In the genomic region with DNA sequence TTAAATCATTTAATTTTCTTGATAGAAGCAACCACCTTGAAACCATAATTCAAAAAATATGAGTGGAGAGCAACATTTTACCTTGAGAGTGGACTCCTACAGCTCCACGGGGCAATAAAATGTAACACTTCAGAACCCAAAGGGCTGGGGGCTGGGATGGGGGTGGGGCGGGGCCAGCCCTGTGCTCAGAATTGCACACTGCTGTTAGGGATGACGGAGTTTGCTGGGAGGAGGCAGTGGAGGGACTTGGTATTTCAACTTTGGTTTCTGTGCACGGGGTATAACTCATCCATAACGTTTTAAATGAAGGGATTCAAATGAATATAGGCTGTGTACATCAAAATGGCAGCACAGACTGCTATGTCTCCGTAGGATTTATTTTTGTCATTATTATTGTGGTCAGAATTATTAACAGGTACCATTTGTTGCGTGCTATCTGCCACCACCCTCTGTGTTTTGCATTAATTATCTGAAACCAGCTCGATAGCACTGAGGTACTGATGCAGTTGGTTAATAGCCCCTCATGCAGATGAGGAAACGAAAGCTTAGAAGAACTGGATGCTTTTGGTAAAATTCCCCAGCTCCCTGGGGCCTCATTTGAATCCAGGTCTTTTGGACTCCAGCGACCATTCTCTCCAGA, we compare ENCODE assay signal across 37 cellular contexts. TPM values are rescaled to one million over a fixed set of nuclear protein-coding genes. Genes with fewer than 3 reads are reported as not detected.
"Had no signal": no experiment of that assay in that cellular context is flagged by ENCODE, and none has a peak within 500 bp of the region (broad histone marks: within the 10 kb centered on the region; RNA-seq: fewer than 3 reads in every experiment).

No MANE protein-coding gene starts in this region.

- H3K9me3 Mint-ChIP-seq: activated B cell treated with CpG ODN at 0.5 μM for 24 hours; activated CD4-positive, alpha-beta memory T cell treated with anti-CD3 and anti-CD28 coated beads for 36 hours; activated naive CD4-positive, alpha-beta T cell treated with anti-CD3 and anti-CD28 coated beads, Interleukin-2, amount 10 ng/mL, durations not matched to agents 7 days and 5 days; activated naive CD8-positive, alpha-beta T cell treated with anti-CD3 and anti-CD28 coated beads, Interleukin-2, amount 50 U/mL, for 24 hours; activated T-cell treated with anti-CD3 and anti-CD28 coated beads, Interleukin-2, amount 50 U/mL, for 4 hours; activated T-helper 1 cell treated with anti-CD3 and anti-CD28 coated beads, Interleukin-12 subunit alpha, Interleukin-12 subunit beta, Interleukin-2, Interleukin-4 antibody, amounts not matched to agents 30 ng/mL and 10 ng/mL and 1 ng/mL, durations not matched to agents 14 hours and 24 hours and 36 hours; brain had no signal

- H3K4me1 Mint-ChIP-seq: activated B cell treated with CpG ODN at 0.5 μM for 24 hours; activated naive CD4-positive, alpha-beta T cell treated with anti-CD3 and anti-CD28 coated beads, Interleukin-2, amount 10 ng/mL, durations not matched to agents 7 days and 5 days; activated naive CD8-positive, alpha-beta T cell treated with anti-CD3 and anti-CD28 coated beads, Interleukin-2, amount 50 U/mL, for 24 hours had no signal

- H3K27ac ChIP-seq: VCaP had no signal

- H3K27ac Mint-ChIP-seq: activated B cell treated with CpG ODN at 0.5 μM for 24 hours; activated CD4-positive, alpha-beta memory T cell treated with anti-CD3 and anti-CD28 coated beads for 36 hours; activated naive CD4-positive, alpha-beta T cell treated with anti-CD3 and anti-CD28 coated beads, Interleukin-2, amount 10 ng/mL, durations not matched to agents 7 days and 5 days; activated naive CD8-positive, alpha-beta T cell; activated naive CD8-positive, alpha-beta T cell treated with anti-CD3 and anti-CD28 coated beads, Interleukin-2, amount 50 U/mL, for 24 hours; activated T-helper 1 cell treated with anti-CD3 and anti-CD28 coated beads, Interleukin-12 subunit alpha, Interleukin-12 subunit beta, Interleukin-2, Interleukin-4 antibody, amounts not matched to agents 30 ng/mL and 10 ng/mL and 1 ng/mL, durations not matched to agents 14 hours and 24 hours and 36 hours; brain had no signal

- DNase-seq: activated B cell treated with CpG ODN at 0.5 μM for 24 hours; activated CD4-positive, alpha-beta memory T cell treated with anti-CD3 and anti-CD28 coated beads for 36 hours; activated CD4-positive, alpha-beta T cell treated with anti-CD3 and anti-CD28 coated beads for 4 hours; activated CD4-positive, alpha-beta T cell treated with anti-CD3 and anti-CD28 coated beads, Interleukin-2, amount 50 U/mL, for 1 hour; activated CD4-positive, CD25-positive, alpha-beta regulatory T cell treated with anti-CD3 and anti-CD28 coated beads, Interleukin-2, amount 50 U/mL, for 72 hours; activated CD8-positive, alpha-beta memory T cell treated with anti-CD3 and anti-CD28 coated beads, Interleukin-2, amount 50 U/mL, for 4 hours; activated effector memory CD4-positive, alpha-beta T cell treated with Interleukin-2 at 50 U/mL for 16 hours; activated naive CD4-positive, alpha-beta T cell treated with anti-CD3 and anti-CD28 coated beads, Interleukin-2, amount 10 ng/mL, durations not matched to agents 7 days and 5 days; activated naive CD8-positive, alpha-beta T cell treated with anti-CD3 and anti-CD28 coated beads, Interleukin-2, amount 50 U/mL, for 24 hours; activated T-cell treated with anti-CD3 and anti-CD28 coated beads for 4 hours; activated T-cell treated with anti-CD3 and anti-CD28 coated beads, Interleukin-2, amount 50 U/mL, for 4 hours; anterior cingulate cortex; caudate nucleus; cerebellar nuclear complex; MM.1S; MV-4-11; NCI-H1092; NCI-H1417; NCI-H146; NCI-H187; NCI-H2029 treated with DMSO at 0.1 percent for 48 hours; NCI-H2107; NCI-H2171; NCI-H226; NCI-H524 treated with DMSO at 0.1 percent for 48 hours; NCI-H748 treated with DMSO at 0.1 percent for 48 hours; NK-92 treated with Interleukin-12 subunit alpha and Interleukin-12 subunit beta, amount 100 ng/mL, for 24 hours; OCI-M1; Right ventricle myocardium superior; SW 1271; T-helper 1 cell; T-helper 2 cell; T-helper 9 cell had no signal

- H3K27me3 Mint-ChIP-seq: activated CD4-positive, alpha-beta memory T cell treated with anti-CD3 and anti-CD28 coated beads for 36 hours; activated naive CD4-positive, alpha-beta T cell treated with anti-CD3 and anti-CD28 coated beads, Interleukin-2, amount 10 ng/mL, durations not matched to agents 7 days and 5 days; activated naive CD8-positive, alpha-beta T cell treated with anti-CD3 and anti-CD28 coated beads, Interleukin-2, amount 50 U/mL, for 24 hours had no signal

- H3K4me3 Mint-ChIP-seq: activated B cell treated with CpG ODN at 0.5 μM for 24 hours; activated CD4-positive, alpha-beta memory T cell treated with anti-CD3 and anti-CD28 coated beads for 36 hours; activated naive CD4-positive, alpha-beta T cell treated with anti-CD3 and anti-CD28 coated beads, Interleukin-2, amount 10 ng/mL, durations not matched to agents 7 days and 5 days; activated naive CD8-positive, alpha-beta T cell; activated naive CD8-positive, alpha-beta T cell treated with anti-CD3 and anti-CD28 coated beads, Interleukin-2, amount 50 U/mL, for 24 hours; activated T-cell treated with anti-CD3 and anti-CD28 coated beads, Interleukin-2, amount 50 U/mL, for 4 hours; activated T-helper 1 cell treated with anti-CD3 and anti-CD28 coated beads, Interleukin-12 subunit alpha, Interleukin-12 subunit beta, Interleukin-2, Interleukin-4 antibody, amounts not matched to agents 30 ng/mL and 10 ng/mL and 1 ng/mL, durations not matched to agents 14 hours and 24 hours and 36 hours; brain had no signal

- H3K36me3 Mint-ChIP-seq: activated CD4-positive, alpha-beta memory T cell treated with anti-CD3 and anti-CD28 coated beads for 36 hours; activated naive CD4-positive, alpha-beta T cell treated with anti-CD3 and anti-CD28 coated beads, Interleukin-2, amount 10 ng/mL, durations not matched to agents 7 days and 5 days; activated naive CD8-positive, alpha-beta T cell; brain had no signal

- ATAC-seq: activated naive CD8-positive, alpha-beta T cell treated with anti-CD3 and anti-CD28 coated beads, Interleukin-2, amount 50 U/mL, for 24 hours; activated T-cell treated with anti-CD3 and anti-CD28 coated beads, Interleukin-2, amount 50 U/mL, for 4 hours had no signal

RNA-seq across cellular contexts. Expression of gene WNT5A, which starts 29.4 kb away (rescaled TPM):
- total RNA-seq: activated B cell treated with CpG ODN at 0.5 μM for 24 hours; activated CD4-positive, alpha-beta memory T cell treated with anti-CD3 and anti-CD28 coated beads for 36 hours; activated T-helper 1 cell treated with anti-CD3 and anti-CD28 coated beads, Interleukin-12 subunit alpha, Interleukin-12 subunit beta, Interleukin-2, Interleukin-4 antibody, amounts not matched to agents 30 ng/mL and 10 ng/mL and 1 ng/mL, durations not matched to agents 14 hours and 24 hours and 36 hours had no signal
